In the genomic region with DNA sequence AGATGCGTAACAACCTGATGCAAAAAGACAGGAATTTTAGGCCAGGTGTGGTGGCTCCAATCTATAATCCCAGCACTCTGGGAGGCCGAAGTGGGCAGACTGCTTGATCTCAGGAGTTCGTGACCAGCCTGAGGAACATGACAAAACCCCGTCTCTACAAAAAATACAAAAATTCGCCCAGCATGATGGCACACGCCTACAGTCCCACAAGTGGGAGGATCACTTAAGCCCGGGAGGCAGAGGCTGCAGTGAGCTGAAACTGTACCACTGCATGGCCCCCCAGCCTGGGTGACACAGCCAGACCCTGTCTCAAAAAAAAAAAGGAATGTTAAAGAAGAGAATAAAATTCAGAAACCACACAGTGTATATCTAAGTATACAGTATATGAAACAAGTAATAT, we compare ENCODE assay signal across 23 cellular contexts. TPM values are rescaled to one million over a fixed set of nuclear protein-coding genes. Genes with fewer than 3 reads are reported as not detected.
A peak's percentile ranks its signal among the peaks of the same experiment; 100 is the strongest.
DNase-seq lines count a peak whose midpoint lies in the region; ATAC-seq, FAIRE-seq and TF ChIP-seq lines count a peak whose summit lies in the region.
"Had no signal": no experiment of that assay in that cellular context is flagged by ENCODE, and none has a peak within 500 bp of the region (broad histone marks: within the 10 kb centered on the region; RNA-seq: fewer than 3 reads in every experiment).

No MANE protein-coding gene starts in this region.

- peaks cover 11 to 18% of the 10 kb centered on the region in 2 experiments for H3K4me1 Mint-ChIP-seq in H9
- peaks cover 24% of the 10 kb centered on the region for H3K4me1 Mint-ChIP-seq in WTC11
- H3K4me1 Mint-ChIP-seq in nephron progenitor cell = peaks cover 27% of the 10 kb centered on the region
- peaks cover 13% of the 10 kb centered on the region for H3K4me1 Mint-ChIP-seq in activated naive CD8-positive, alpha-beta T cell treated with anti-CD3 and anti-CD28 coated beads, Interleukin-2, amount 50 U/mL, for 24 hours

- no peak for FAIRE-seq in H1 (lab: Jason Lieb, UNC)
- FAIRE-seq: A204.1 had no signal

- no CpG with 5 or more reads among the region's 7 CpGs for WGBS in H9 (ENCODE audit: extremely low coverage, insufficient read length, low lambda C conversion rate)
- WGBS in H1 (ENCODE audit: extremely low coverage in 1 of 2, insufficient coverage in 1 of 2, insufficient read length in 1 of 2, insufficient replicate concordance in 2 of 2, low coverage in 1 of 2, low lambda C conversion rate in 2 of 2, missing lambda C conversion rate in 1 of 2), 2 experiments = 90% methylated on average over 7 of the region's 7 CpGs; no CpG with 5 or more reads in 1 of the 2 experiments

- H3K4me3 Mint-ChIP-seq in H9 (no peak overlapping the region; a peak in 1 of 5 replicates), WTC11 (no peak overlapping the region), nephron progenitor cell (no peak overlapping the region)
- H3K4me3 Mint-ChIP-seq in activated naive CD8-positive, alpha-beta T cell treated with anti-CD3 and anti-CD28 coated beads, Interleukin-2, amount 50 U/mL, for 24 hours = no peak overlapping the region
- H3K4me3 Mint-ChIP-seq: CD4-positive, alpha-beta memory T cell had no signal

- no peak overlapping the region for H4K8ac ChIP-seq in H9 (replicated peaks; ENCODE audit: insufficient read length, low read depth, low read length)
- H4K8ac ChIP-seq in H1 (ENCODE audit: extremely low read depth, insufficient read depth, low read length) = 0 out of 2 replicates have a peak overlapping the region, but pooled peaks have one; percentile 31

- no peak overlapping the region for H2BK15ac ChIP-seq in H9 (ENCODE audit: low read depth, low read length)
- no peak overlapping the region for H2BK15ac ChIP-seq in H1 (ENCODE audit: low read length)

- H3K4me3 ChIP-seq in H1 (ENCODE audit: extremely low read depth in 1 of 4, insufficient read depth in 2 of 4, low read depth in 3 of 4, low read length in 4 of 4) (no peak overlapping the region), MM.1S (ENCODE audit: low read length) (no peak overlapping the region)
- H3K4me3 ChIP-seq: BLaER1, GM23248, PC-9 had no signal

- H3K79me1 ChIP-seq in H9 (ENCODE audit: insufficient read depth, low read depth, low read length, poor library complexity, severe bottlenecking) (no peaks in the 10 kb centered on the region), H1 (ENCODE audit: low read depth, low read length) (no peaks in the 10 kb centered on the region; the same call in 1 of the 2 replicates)

- no peak for TF ChIP-seq RAD21 in H1 (IDR thresholded peaks at IDR 0.05 in 1 of 2, conservative IDR thresholded peaks at IDR 0.05 in 1 of 2; ENCODE audit: low read depth in 2 of 2, low read length in 2 of 2)

- H3K23ac ChIP-seq in H9 (ENCODE audit: insufficient read length, low read depth, low read length) (no peak overlapping the region), H1 (ENCODE audit: insufficient read length) (no peak overlapping the region)

- no peak for TF ChIP-seq POLR2A in H1 (IDR thresholded peaks at IDR 0.05; ENCODE audit: control extremely low read depth in 1 of 2, low read depth in 2 of 2, low read length in 2 of 2)

- H3K4me1 ChIP-seq in H9 (ENCODE audit: insufficient read depth, low read length) = no peaks in the 10 kb centered on the region
- H3K4me1 ChIP-seq in H1 (replicated peaks in 1 of 4; ENCODE audit: control insufficient read depth in 3 of 4, insufficient read depth in 4 of 4, low read length in 3 of 4) = no peaks in the 10 kb centered on the region
- no peaks in the 10 kb centered on the region for H3K4me1 ChIP-seq in MM.1S (ENCODE audit: low read length)

- H3K27me3 ChIP-seq in H9 (ENCODE audit: insufficient read depth, low read length) (no peaks in the 10 kb centered on the region), H1 (replicated peaks in 1 of 4; ENCODE audit: control insufficient read depth in 3 of 4, extremely low read depth in 1 of 4, insufficient read depth in 3 of 4, low read length in 3 of 4) (no peaks in the 10 kb centered on the region), MM.1S (replicated peaks; ENCODE audit: insufficient read depth, low read length) (no peaks in the 10 kb centered on the region)
- H3K27me3 ChIP-seq: BLaER1 had no signal

- no peak overlapping the region for H2AFZ ChIP-seq in H9 (ENCODE audit: low read length)
- no peak overlapping the region for H2AFZ ChIP-seq in H1 (ENCODE audit: low read length)
- H2AFZ ChIP-seq in MM.1S (ENCODE audit: low read length) = no peak overlapping the region
- H2AFZ ChIP-seq: GM23248, PC-9 had no signal

- H3K14ac ChIP-seq in H9 (ENCODE audit: insufficient read depth, low read length) (no peak overlapping the region), H1 (ENCODE audit: insufficient read length) (no peak overlapping the region)

- no peak overlapping the region for H3K4ac ChIP-seq in H9 (ENCODE audit: low read depth, low read length)
- no peak overlapping the region for H3K4ac ChIP-seq in H1 (replicated peaks; ENCODE audit: insufficient read length, low read depth, low read length)

- no peaks in the 10 kb centered on the region for H4K20me1 ChIP-seq in H9 (ENCODE audit: control insufficient read depth, insufficient read depth, insufficient read length)
- no peaks in the 10 kb centered on the region for H4K20me1 ChIP-seq in H1 (replicated peaks in 1 of 2; ENCODE audit: control insufficient read depth in 1 of 2, insufficient read depth in 2 of 2, low read length in 2 of 2)
- H4K20me1 ChIP-seq in MM.1S (ENCODE audit: insufficient read depth, low read length) = no peaks in the 10 kb centered on the region

- H2BK20ac ChIP-seq in H9 (ENCODE audit: low read depth, low read length, poor library complexity, severe bottlenecking) (no peak overlapping the region), H1 (ENCODE audit: low read length) (no peak overlapping the region)

- H3K56ac ChIP-seq in H9 (ENCODE audit: insufficient read length, low read depth, low read length) = no peak overlapping the region
- H3K56ac ChIP-seq in H1 (replicated peaks; ENCODE audit: insufficient read length, low read depth, low read length) = no peak overlapping the region

- H3K9ac ChIP-seq in H9 (ENCODE audit: extremely low read depth, insufficient read length, low read length) = no peak overlapping the region
- no peak overlapping the region for H3K9ac ChIP-seq in H1 (replicated peaks in 1 of 4; ENCODE audit: extremely low read depth in 1 of 4, low read depth in 3 of 4, low read length in 3 of 4)
- H3K9ac ChIP-seq in MM.1S (ENCODE audit: low read length) = no peak overlapping the region
- H3K9ac ChIP-seq: BLaER1, GM23248 had no signal

- H3K9me2 ChIP-seq in MM.1S (replicated peaks; ENCODE audit: insufficient read depth, low read length) = no peaks in the 10 kb centered on the region

- H3K79me2 ChIP-seq in H9 (ENCODE audit: insufficient read depth, low read length) (peaks cover 1% of the 10 kb centered on the region; the same call in 1 of the 2 replicates), H1 (ENCODE audit: control insufficient read depth in 1 of 2, insufficient read depth in 2 of 2, low read length in 2 of 2) (peaks cover 3 to 73% of the 10 kb centered on the region in 2 experiments; a peak in 3 of 4 replicates), MM.1S (ENCODE audit: low read length) (no peaks in the 10 kb centered on the region)

- ATAC-seq in WTC11 (no peak), GM21723 (IDR thresholded peaks at IDR 0.05; ENCODE audit: unreplicated experiment) (no peak)
- ATAC-seq in activated naive CD8-positive, alpha-beta T cell treated with anti-CD3 and anti-CD28 coated beads, Interleukin-2, amount 50 U/mL, for 24 hours = no peak
- ATAC-seq: HCT116 had no signal

- no peak overlapping the region for H4K5ac ChIP-seq in H9 (ENCODE audit: insufficient read length, low read depth, low read length)
- H4K5ac ChIP-seq in H1 (ENCODE audit: insufficient read length, low read depth, low read length) = no peak overlapping the region

- TF ChIP-seq CTCF in H9 (conservative IDR thresholded peaks at IDR 0.05) = no peak
- no peak for TF ChIP-seq CTCF in WTC11 (IDR thresholded peaks at IDR 0.05)
- TF ChIP-seq CTCF in H1 (IDR thresholded peaks at IDR 0.05; ENCODE audit: control extremely low read depth in 1 of 3, insufficient read depth in 1 of 3, low read depth in 1 of 3, low read length in 3 of 3) = no peak
- TF ChIP-seq CTCF in nephron progenitor cell (IDR thresholded peaks at IDR 0.05) = no peak
- TF ChIP-seq CTCF in MM.1S (IDR thresholded peaks at IDR 0.05; ENCODE audit: low read length) = no peak

- H2AK5ac ChIP-seq in H9 (ENCODE audit: insufficient read length, low read length) (no peak overlapping the region), H1 (ENCODE audit: low read depth, low read length) (no peak overlapping the region)

- no peaks in the 10 kb centered on the region for H3K36me3 ChIP-seq in H1 (ENCODE audit: control insufficient read depth in 2 of 4, insufficient read depth in 4 of 4, low read length in 3 of 4)
- H3K36me3 ChIP-seq in MM.1S (replicated peaks; ENCODE audit: insufficient read depth, low read length) = no peaks in the 10 kb centered on the region

- H3K27me3 Mint-ChIP-seq in H9 (ENCODE audit: low read depth) (no peaks in the 10 kb centered on the region), WTC11 (ENCODE audit: low read depth) (no peaks in the 10 kb centered on the region), nephron progenitor cell (ENCODE audit: low read depth, poor library complexity) (no peaks in the 10 kb centered on the region)
- no peaks in the 10 kb centered on the region for H3K27me3 Mint-ChIP-seq in activated naive CD8-positive, alpha-beta T cell treated with anti-CD3 and anti-CD28 coated beads, Interleukin-2, amount 50 U/mL, for 24 hours
- H3K27me3 Mint-ChIP-seq: CD4-positive, alpha-beta memory T cell had no signal

- H4K91ac ChIP-seq in H9 (ENCODE audit: insufficient read length, low read depth, low read length) (no peak overlapping the region), H1 (replicated peaks; ENCODE audit: insufficient read length, low read length) (no peak overlapping the region)

- H3K18ac ChIP-seq in H9 (ENCODE audit: insufficient read length, low read depth, low read length) (no peak overlapping the region), H1 (ENCODE audit: extremely low read depth, low read length) (no peak overlapping the region)

- H3K23me2 ChIP-seq in H9 (ENCODE audit: insufficient read length, low read depth, low read length, poor library complexity, severe bottlenecking) (no peaks in the 10 kb centered on the region), H1 (ENCODE audit: low read depth, low read length) (no peaks in the 10 kb centered on the region)

- no peak for TF ChIP-seq EP300 in H1 (IDR thresholded peaks at IDR 0.05; ENCODE audit: borderline replicate concordance in 1 of 2, low read depth in 2 of 2, low read length in 2 of 2)

- H3K4me2 ChIP-seq in H9 (ENCODE audit: insufficient read depth, insufficient read length, low read length) = no peak overlapping the region
- H3K4me2 ChIP-seq in H1 (ENCODE audit: insufficient read depth in 1 of 2, low read depth in 2 of 2, low read length in 2 of 2) = no peak overlapping the region
- H3K4me2 ChIP-seq in MM.1S (ENCODE audit: low read depth, low read length) = no peak overlapping the region
- H3K4me2 ChIP-seq: BLaER1, PC-9 had no signal

- no peak overlapping the region for H2BK120ac ChIP-seq in H9 (ENCODE audit: low read depth, low read length, poor library complexity, severe bottlenecking)
- H2BK120ac ChIP-seq in H1 (replicated peaks; ENCODE audit: low read depth, low read length) = no peak overlapping the region

- DNase-seq in H9 (no peak), WTC11 (ENCODE audit: low spot score) (no peak), H1 (ENCODE audit: low read depth in 1 of 2, low spot score in 2 of 2) (no peak), nephron progenitor cell (no peak), NCI-H2029 (lab: John Stamatoyannopoulos, UW) (no peak), MM.1S (no peak)
- DNase-seq in activated naive CD8-positive, alpha-beta T cell treated with anti-CD3 and anti-CD28 coated beads, Interleukin-2, amount 50 U/mL, for 24 hours = no peak
- DNase-seq: CD4-positive, alpha-beta memory T cell; COR-L47; DMS53; GM23248; KBM-7; NCI-H1105 treated with DMSO at 0.1 percent for 48 hours; NCI-H146; NCI-H2081; NCI-H2227 treated with DMSO at 0.1 percent for 48 hours; NCI-H526 treated with DMSO at 0.1 percent for 48 hours; PC-9; SHP77 had no signal

- CTCF ChIA-PET in WTC11 (lab: Charles Lee) (no interaction called here), H1 (lab: Charles Lee; ENCODE audit: partially characterized antibody) (no interaction called here)

- no peaks in the 10 kb centered on the region for H3F3A ChIP-seq in MM.1S (ENCODE audit: insufficient read depth, low read length)

- H2BK5ac ChIP-seq in H9 (ENCODE audit: insufficient read length, low read length) (no peak overlapping the region), H1 (ENCODE audit: low read depth, low read length) (no peak overlapping the region)

- H2BK12ac ChIP-seq in H9 (ENCODE audit: insufficient read length, low read depth, low read length) (no peak overlapping the region), H1 (ENCODE audit: low read depth, low read length) (no peak overlapping the region)

- peak overlapping the region in 2 of 3 experiments; percentile 65 to 82; a peak in 3 of 7 replicates for H3K27ac Mint-ChIP-seq in H9
- peak overlapping the region; percentile 67 for H3K27ac Mint-ChIP-seq in WTC11
- H3K27ac Mint-ChIP-seq in nephron progenitor cell = peak overlapping the region; percentile 96
- H3K27ac Mint-ChIP-seq in activated naive CD8-positive, alpha-beta T cell treated with anti-CD3 and anti-CD28 coated beads, Interleukin-2, amount 50 U/mL, for 24 hours = no peak overlapping the region

- H3K36me3 Mint-ChIP-seq in H9 (ENCODE audit: insufficient read depth in 1 of 3, low read depth in 3 of 3) (peaks cover 0 to 28% (median 23%) of the 10 kb centered on the region in 3 experiments), WTC11 (peaks cover 11% of the 10 kb centered on the region), nephron progenitor cell (ENCODE audit: low read depth) (peaks cover 42% of the 10 kb centered on the region)
- peaks cover 2% of the 10 kb centered on the region for H3K36me3 Mint-ChIP-seq in activated naive CD8-positive, alpha-beta T cell treated with anti-CD3 and anti-CD28 coated beads, Interleukin-2, amount 50 U/mL, for 24 hours (ENCODE audit: low read depth)

- no peaks in the 10 kb centered on the region; a peak in 2 of 5 replicates for H3K9me3 Mint-ChIP-seq in H9
- H3K9me3 Mint-ChIP-seq in WTC11 = no peaks in the 10 kb centered on the region
- H3K9me3 Mint-ChIP-seq in nephron progenitor cell = no peaks in the 10 kb centered on the region
- H3K9me3 Mint-ChIP-seq in activated naive CD8-positive, alpha-beta T cell treated with anti-CD3 and anti-CD28 coated beads, Interleukin-2, amount 50 U/mL, for 24 hours = no peaks in the 10 kb centered on the region
- H3K9me3 Mint-ChIP-seq: CD4-positive, alpha-beta memory T cell had no signal

- no peaks in the 10 kb centered on the region for H3K9me3 ChIP-seq in H9 (ENCODE audit: control insufficient read depth, low read depth, low read length)
- H3K9me3 ChIP-seq in H1 (ENCODE audit: insufficient read depth in 2 of 2, low read depth in 1 of 2, low read length in 1 of 2) = no peaks in the 10 kb centered on the region
- no peaks in the 10 kb centered on the region for H3K9me3 ChIP-seq in MM.1S (replicated peaks; ENCODE audit: insufficient read depth, low read length)
- H3K9me3 ChIP-seq: BLaER1 had no signal

- no peak overlapping the region for H3K27ac ChIP-seq in H9 (ENCODE audit: insufficient read length, low read depth, low read length)
- no peak overlapping the region for H3K27ac ChIP-seq in H1 (ENCODE audit: low read depth, low read length)
- no peak overlapping the region for H3K27ac ChIP-seq in MM.1S (ENCODE audit: low read length)
- H3K27ac ChIP-seq: BLaER1, GM23248, PC-9 had no signal

- no peak overlapping the region for H3T11ph ChIP-seq in H9 (ENCODE audit: low read length)

- POLR2A ChIA-PET in WTC11 (lab: Charles Lee) = interaction anchor here (1.1 kb wide), 1 partner anchor 87 kb away, joined by 3 read pairs; a partner anchor contains a TSS
- POLR2A ChIA-PET in H1 (lab: Charles Lee; ENCODE audit: partially characterized antibody) = no interaction called here

RNA-seq across cellular contexts. Expression of a gene that starts 40.7 kb away (rescaled TPM):
- total RNA-seq in H9 (2021) (40.9 and 42.2 TPM in 2 replicates), WTC11 (2021) (36.1 to 45.5 TPM (median 36.6 TPM) in 3 replicates)
- total RNA-seq in H1 (2021; fragmentation: NEBNext Ultra II Directional; extraction: Animal tissue kit (Norgen Biotek cat#: 25700)) = 44.5 and 46.6 TPM in 2 replicates
- polyA plus RNA-seq in H1 (2011; rRNA removed) = 49.7 and 57.4 TPM in 2 replicates
- 45.1 TPM for polyA plus RNA-seq in H1 (2011; cell fraction: cytosol; rRNA removed)
- 26.7 TPM for polyA plus RNA-seq in H1 (2011; cell fraction: nucleus; rRNA removed)
- 29.3 to 36.8 TPM (median 33.3 TPM) in 4 replicates for polyA plus RNA-seq in H1 (2012, experiment 1 of 2)
- polyA plus RNA-seq in H1 (2012, experiment 2 of 2) = 25.7 TPM
- polyA plus RNA-seq in H1 (2013, experiment 1 of 2) = 21.9 TPM
- 22.7 TPM for polyA plus RNA-seq in H1 (2013, experiment 2 of 2)
- 92.1 and 107 TPM in 2 replicates for polyA minus RNA-seq in H1 (2011; rRNA and poly(A)+ RNA removed)
- polyA minus RNA-seq in H1 (2011; cell fraction: cytosol; rRNA and poly(A)+ RNA removed) = 27.3 TPM
- polyA minus RNA-seq in H1 (2011; cell fraction: nucleus; rRNA and poly(A)+ RNA removed) = 29.0 TPM
